Comparison of ENCODE assay signal across 29 cellular contexts in the genomic region with DNA sequence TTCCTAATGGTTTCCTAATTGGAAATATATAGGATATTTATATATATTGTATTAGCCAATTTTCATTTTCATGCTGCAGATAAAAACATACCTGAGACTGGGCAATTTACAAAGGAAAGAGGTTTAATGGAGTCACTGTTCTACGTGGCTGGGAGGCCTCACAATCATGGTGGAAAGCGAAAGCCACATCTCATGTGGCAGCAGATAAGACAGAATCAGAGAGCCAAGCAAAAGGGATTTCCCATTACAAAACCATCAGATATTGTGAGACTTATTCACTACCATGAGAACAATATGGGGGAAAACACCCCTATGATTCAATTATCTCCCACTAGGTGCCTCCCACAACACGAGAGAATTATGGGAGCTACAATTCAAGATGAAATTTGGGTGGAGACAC.
"Had no signal": no experiment of that assay in that cellular context is flagged by ENCODE, and none has a peak within 500 bp of the region (broad histone marks: within the 10 kb centered on the region; RNA-seq: fewer than 3 reads in every experiment).

No MANE protein-coding gene starts in this region.

- H3K9me3 ChIP-seq: gastrocnemius medialis, heart left ventricle had no signal

- H3K4me1 ChIP-seq: gastrocnemius medialis, heart left ventricle had no signal

- FAIRE-seq: astrocyte, bronchial epithelial cell had no signal

- H3K27me3 ChIP-seq: brain microvascular endothelial cell, dorsolateral prefrontal cortex, gastrocnemius medialis, heart left ventricle had no signal

- ATAC-seq: activated CD4-positive, CD25-positive, alpha-beta regulatory T cell treated with anti-CD3 and anti-CD28 coated beads, Interleukin-2, amount 50 U/mL, for 24 hours; activated CD8-positive, alpha-beta T cell treated with anti-CD3 and anti-CD28 coated beads for 36 hours; activated T-cell treated with anti-CD3 and anti-CD28 coated beads, Interleukin-2, amount 50 U/mL, for 4 hours; activated T-helper 17 cell treated with anti-CD3 and anti-CD28 coated beads, Interleukin-2, amount 50 U/mL, for 72 hours; esophagus mucosa; gastrocnemius medialis; heart left ventricle had no signal

- DNase-seq: activated B cell treated with CpG ODN at 0.5 μM for 24 hours; activated CD4-positive, alpha-beta T cell treated with anti-CD3 and anti-CD28 coated beads for 48 hours; activated CD4-positive, alpha-beta T cell treated with anti-CD3 and anti-CD28 coated beads, Interleukin-2, amount 50 U/mL, for 1 hour; activated CD4-positive, alpha-beta T cell treated with anti-CD3 and anti-CD28 coated beads, Interleukin-2, amount 50 U/mL, for 48 hours; activated CD8-positive, alpha-beta memory T cell treated with anti-CD3 and anti-CD28 coated beads for 24 hours; activated CD8-positive, alpha-beta T cell treated with anti-CD3 and anti-CD28 coated beads for 36 hours; activated effector memory CD4-positive, alpha-beta T cell treated with Interleukin-2 at 50 U/mL for 16 hours; activated gamma-delta T cell treated with Interleukin-2 at 50 U/mL for 16 hours; activated naive CD4-positive, alpha-beta T cell treated with anti-CD3 and anti-CD28 coated beads, Interleukin-2, amount 50 U/mL, for 16 hours; activated naive CD4-positive, alpha-beta T cell treated with Interleukin-2 at 50 U/mL for 16 hours; activated T-cell treated with anti-CD3 and anti-CD28 coated beads, Interleukin-2, amount 50 U/mL, for 4 hours; amniotic stem cell; anterior cingulate cortex; brain microvascular endothelial cell; dorsolateral prefrontal cortex; effector memory CD4-positive, alpha-beta T cell; endodermal cell; foreskin fibroblast; gastrocnemius medialis; glutamatergic neuron; heart left ventricle; T1000; WERI-Rb-1 had no signal

- H3K36me3 ChIP-seq: brain microvascular endothelial cell, gastrocnemius medialis, heart left ventricle, WERI-Rb-1 had no signal

- H3K4me3 ChIP-seq: coronary artery, dorsolateral prefrontal cortex, gastrocnemius medialis, heart left ventricle had no signal

- H3K27ac ChIP-seq: brain microvascular endothelial cell, coronary artery, dorsolateral prefrontal cortex, gastrocnemius medialis, heart left ventricle, WERI-Rb-1 had no signal
